ENCODE assay signal across 6 cellular contexts in the genomic region with DNA sequence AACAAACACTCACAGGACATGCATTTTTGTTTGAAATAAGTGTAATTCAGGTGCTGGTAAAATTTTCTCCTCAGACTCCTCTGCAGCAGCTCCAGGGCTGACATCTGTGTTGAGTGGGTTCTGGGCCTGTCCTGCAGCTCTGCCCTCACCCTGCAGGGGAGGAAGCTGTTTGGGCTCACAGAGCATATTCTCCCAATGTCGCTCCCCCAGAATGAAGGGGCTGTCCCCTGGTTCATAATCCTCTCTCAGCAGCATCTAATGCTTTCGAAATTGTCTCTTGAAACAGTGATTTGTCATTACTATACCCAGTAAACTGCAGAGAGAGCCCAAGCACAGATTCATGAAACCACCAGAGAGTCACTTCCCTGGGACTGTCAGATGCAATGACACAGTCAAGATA.
DNase-seq lines count a peak whose midpoint lies in the region; TF ChIP-seq lines count a peak whose summit lies in the region.
"Not testable (repeated sequence)": the region's sequence is repeated elsewhere in the genome, so short reads cannot be mapped to it uniquely, and the experiment has no call there.

No MANE protein-coding gene starts in this region.

- H3K4me3 Mint-ChIP-seq in activated CD4-positive, alpha-beta T cell treated with anti-CD3 and anti-CD28 coated beads, Interleukin-2, amount 10 ng/mL, durations not matched to agents 24 days and 14 days; activated T-cell treated with anti-CD3 and anti-CD28 coated beads, Interleukin-2, amount 50 U/mL, for 24 hours; activated naive CD4-positive, alpha-beta T cell treated with anti-CD3 and anti-CD28 coated beads for 36 hours: not testable (repeated sequence)

- H3K36me3 ChIP-seq in GM06990 (ENCODE audit: control insufficient read depth, insufficient read depth, low read length); KOPT-K1 (ENCODE audit: insufficient read depth, low read length): not testable (repeated sequence)

- peak overlapping the region; percentile 95 for H3K27ac ChIP-seq in KOPT-K1 (ENCODE audit: low read depth, low read length, poor library complexity, severe bottlenecking)

- not testable (repeated sequence) for H3K27me3 ChIP-seq in GM06990 (replicated peaks; ENCODE audit: control insufficient read depth, insufficient read depth, low read length)

- DNase-seq in GM06990 (ENCODE audit: extremely low read depth, insufficient read length) = peak; percentile 13
- peak; percentile 41 for DNase-seq in activated CD4-positive, alpha-beta T cell treated with anti-CD3 and anti-CD28 coated beads, Interleukin-2, amount 10 ng/mL, durations not matched to agents 24 days and 14 days
- not testable (repeated sequence) for DNase-seq in activated T-cell treated with anti-CD3 and anti-CD28 coated beads, Interleukin-2, amount 50 U/mL, for 24 hours
- DNase-seq in activated naive CD4-positive, alpha-beta T cell treated with anti-CD3 and anti-CD28 coated beads for 36 hours = peak; percentile 63
- DNase-seq in stimulated activated CD4-positive, alpha-beta T cell treated with anti-CD3 and anti-CD28 coated beads, Interleukin-15, amount 100 ng/mL, for 24 hours = peak; percentile 50

- H3K27ac Mint-ChIP-seq in activated CD4-positive, alpha-beta T cell treated with anti-CD3 and anti-CD28 coated beads, Interleukin-2, amount 10 ng/mL, durations not matched to agents 24 days and 14 days; activated naive CD4-positive, alpha-beta T cell treated with anti-CD3 and anti-CD28 coated beads for 36 hours: not testable (repeated sequence)
- peak overlapping the region; percentile 64 for H3K27ac Mint-ChIP-seq in activated T-cell treated with anti-CD3 and anti-CD28 coated beads, Interleukin-2, amount 50 U/mL, for 24 hours

- not testable (repeated sequence) for H3K9me3 ChIP-seq in KOPT-K1 (ENCODE audit: insufficient read depth, low read length, poor library complexity, severe bottlenecking)

- H3K27me3 Mint-ChIP-seq in activated CD4-positive, alpha-beta T cell treated with anti-CD3 and anti-CD28 coated beads, Interleukin-2, amount 10 ng/mL, durations not matched to agents 24 days and 14 days = peaks cover 32% of the 10 kb centered on the region
- not testable (repeated sequence) for H3K27me3 Mint-ChIP-seq in activated T-cell treated with anti-CD3 and anti-CD28 coated beads, Interleukin-2, amount 50 U/mL, for 24 hours; activated naive CD4-positive, alpha-beta T cell treated with anti-CD3 and anti-CD28 coated beads for 36 hours (ENCODE audit: low read depth)

- not testable (repeated sequence) for TF ChIP-seq CTCF in GM06990 (IDR thresholded peaks at IDR 0.05; ENCODE audit: insufficient read depth, low read length, poor library complexity, severe bottlenecking)

- CTCF ChIA-PET in activated naive CD4-positive, alpha-beta T cell treated with anti-CD3 and anti-CD28 coated beads for 36 hours (lab: Charles Lee) = interaction anchor here (0.9 to 1.0 kb wide), 2 partner anchors 13 to 80 kb away, joined by 4 to 7 read pairs; no protein-coding TSS in a partner anchor

- H3K36me3 Mint-ChIP-seq in activated CD4-positive, alpha-beta T cell treated with anti-CD3 and anti-CD28 coated beads, Interleukin-2, amount 10 ng/mL, durations not matched to agents 24 days and 14 days (ENCODE audit: low read depth); activated T-cell treated with anti-CD3 and anti-CD28 coated beads, Interleukin-2, amount 50 U/mL, for 24 hours (ENCODE audit: low read depth); activated naive CD4-positive, alpha-beta T cell treated with anti-CD3 and anti-CD28 coated beads for 36 hours (ENCODE audit: low read depth): not testable (repeated sequence)

- not testable (repeated sequence) for H3K4me3 ChIP-seq in GM06990 (replicated peaks; ENCODE audit: low read depth, low read length)

- H3K4me1 Mint-ChIP-seq in activated CD4-positive, alpha-beta T cell treated with anti-CD3 and anti-CD28 coated beads, Interleukin-2, amount 10 ng/mL, durations not matched to agents 24 days and 14 days = not testable (repeated sequence)
- H3K4me1 Mint-ChIP-seq in activated T-cell treated with anti-CD3 and anti-CD28 coated beads, Interleukin-2, amount 50 U/mL, for 24 hours (ENCODE audit: low read depth) = peaks cover 50% of the 10 kb centered on the region
- H3K4me1 Mint-ChIP-seq in activated naive CD4-positive, alpha-beta T cell treated with anti-CD3 and anti-CD28 coated beads for 36 hours (ENCODE audit: low read depth) = peaks cover 42% of the 10 kb centered on the region

- intact Hi-C loops in activated CD4-positive, alpha-beta T cell treated with anti-CD3 and anti-CD28 coated beads, Interleukin-2, amount 10 ng/mL, durations not matched to agents 24 days and 14 days (cut with micrococcal nuclease); activated naive CD4-positive, alpha-beta T cell treated with anti-CD3 and anti-CD28 coated beads for 36 hours (cut with micrococcal nuclease): not testable (repeated sequence)

- H3K9me3 Mint-ChIP-seq in activated CD4-positive, alpha-beta T cell treated with anti-CD3 and anti-CD28 coated beads, Interleukin-2, amount 10 ng/mL, durations not matched to agents 24 days and 14 days; activated T-cell treated with anti-CD3 and anti-CD28 coated beads, Interleukin-2, amount 50 U/mL, for 24 hours; activated naive CD4-positive, alpha-beta T cell treated with anti-CD3 and anti-CD28 coated beads for 36 hours: not testable (repeated sequence)
